1 cellular context compared by ENCODE assay signal in genomic region chr16:1984347-1985225, GRCh38.
TF ChIP-seq lines count a peak whose summit lies in the region.

No MANE protein-coding gene starts in this region.

TF ChIP-seq in HepG2, 621 proteins besides CTCF, POLR2A, EP300 and RAD21 (continued from another document):
- TF ChIP-seq UBTF (CRISPR knock-in tag; IDR thresholded peaks at IDR 0.05) (peak; percentile 49; the same call in 1 of the 2 replicates), JUN (CRISPR knock-in tag; IDR thresholded peaks at IDR 0.05) (peak; percentile 38; the same call in 1 of the 2 replicates), ZNF18 (CRISPR knock-in tag; IDR thresholded peaks at IDR 0.05; ENCODE audit: insufficient replicate concordance) (peak; percentile 18), ZFY (CRISPR knock-in tag; IDR thresholded peaks at IDR 0.05) (peak; percentile 73; the same call in 1 of the 2 replicates), POLR2AphosphoS5 (IDR thresholded peaks at IDR 0.05; ENCODE audit: low read depth, low read length) (peak; percentile 12), MAX (IDR thresholded peaks at IDR 0.05) (peak; percentile 17; the same call in 1 of the 2 replicates), PAXIP1 (CRISPR knock-in tag; conservative IDR thresholded peaks at IDR 0.05) (peak; percentile 72; the same call in 1 of the 2 replicates), TFAP4 (IDR thresholded peaks at IDR 0.05; ENCODE audit: borderline replicate concordance, low read depth) (0 out of 2 replicates have a peak, but pooled peaks have one; percentile 7), ARHGAP35 (CRISPR knock-in tag; IDR thresholded peaks at IDR 0.05; ENCODE audit: borderline replicate concordance) (no peak), MIXL1 (CRISPR knock-in tag; IDR thresholded peaks at IDR 0.05) (0 out of 2 replicates have a peak, but pooled peaks have one; percentile 12), NFKB2 (CRISPR knock-in tag; IDR thresholded peaks at IDR 0.05; ENCODE audit: borderline replicate concordance) (no peak), ZNF784 (CRISPR knock-in tag; IDR thresholded peaks at IDR 0.05; ENCODE audit: borderline replicate concordance) (peak; percentile 60; the same call in 1 of the 2 replicates), AGO2 (optimal IDR thresholded peaks at IDR 0.05; ENCODE audit: low read depth, low read length) (peak; percentile 55), GABPB1 (CRISPR knock-in tag; IDR thresholded peaks at IDR 0.05) (peak; percentile 30), ZNF770 (CRISPR knock-in tag; IDR thresholded peaks at IDR 0.05) (peak; percentile 89), SNAPC2 (CRISPR knock-in tag; IDR thresholded peaks at IDR 0.05) (no peak), ZNF883 (CRISPR knock-in tag; IDR thresholded peaks at IDR 0.05; ENCODE audit: not compliant biosample characterization) (peak; percentile 1), ZNF83 (CRISPR knock-in tag; IDR thresholded peaks at IDR 0.05; ENCODE audit: borderline replicate concordance) (peak; percentile 76; the same call in 1 of the 2 replicates), ZNF263 (CRISPR knock-in tag; IDR thresholded peaks at IDR 0.05) (peak; percentile 95), SPEN (CRISPR knock-in tag; IDR thresholded peaks at IDR 0.05; ENCODE audit: low read depth) (peak; percentile 13; the same call in 1 of the 2 replicates)
